21 cellular contexts compared by ENCODE assay signal in the genomic region with DNA sequence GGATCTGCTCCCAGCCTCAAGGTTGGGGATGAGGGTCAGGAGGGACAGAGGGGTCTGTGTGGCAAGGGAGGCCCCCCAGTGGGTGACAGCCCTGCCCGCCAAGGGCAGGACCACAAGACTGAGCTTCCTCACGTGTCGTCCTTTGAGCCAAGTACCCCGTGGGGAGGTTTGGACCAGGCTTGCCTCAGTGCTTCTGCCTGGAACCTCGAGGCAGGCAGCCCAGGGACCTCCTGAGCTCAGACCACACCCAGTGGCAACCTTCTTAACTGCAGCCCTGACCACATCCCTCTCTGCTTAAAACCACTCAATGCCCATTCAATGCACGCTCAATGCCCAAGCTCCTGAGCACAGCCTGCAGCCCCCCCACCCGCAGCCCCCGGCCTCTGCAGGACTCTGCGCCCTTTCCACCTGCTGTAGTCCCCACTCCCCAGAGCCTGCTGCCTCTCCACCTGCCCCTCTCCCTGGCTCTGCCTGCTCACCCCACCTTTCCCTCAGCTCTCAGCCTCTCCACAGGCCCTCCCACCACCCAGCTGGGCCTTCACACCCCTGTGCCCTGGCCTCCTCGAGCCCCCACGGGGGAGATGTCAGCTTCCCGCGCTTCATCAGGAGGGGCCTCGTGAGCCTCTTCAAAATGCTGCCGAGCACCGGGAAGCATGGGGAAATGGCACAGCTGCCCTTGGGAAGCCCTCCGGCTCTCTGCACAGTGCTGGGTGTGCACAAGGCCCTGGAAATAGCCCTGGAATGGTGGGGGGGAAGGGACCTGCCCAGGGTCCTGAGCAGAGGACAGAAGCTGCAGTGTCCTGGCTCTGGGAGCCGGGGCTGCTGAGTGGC.
A peak's percentile ranks its signal among the peaks of the same experiment; 100 is the strongest.
DNase-seq lines count a peak whose midpoint lies in the region; ATAC-seq, FAIRE-seq and TF ChIP-seq lines count a peak whose summit lies in the region.
"Had no signal": no experiment of that assay in that cellular context is flagged by ENCODE, and none has a peak within 500 bp of the region (broad histone marks: within the 10 kb centered on the region; RNA-seq: fewer than 3 reads in every experiment).

No MANE protein-coding gene starts in this region.

- TF ChIP-seq CTCF in A549 (IDR thresholded peaks at IDR 0.05) (no peak), GM23338 (conservative IDR thresholded peaks at IDR 0.05; ENCODE audit: low read depth in 2 of 2) (no peak)

- H3K27ac Mint-ChIP-seq in GM23338, result no peak overlapping the region
- H3K27ac Mint-ChIP-seq: effector memory CD8-positive, alpha-beta T cell; IgD-negative memory B cell had no signal

- peak in 1 of 2 experiments; percentile 12 for DNase-seq in A549 (ENCODE audit: low read depth in 1 of 2, low spot score in 1 of 2)
- peak; percentile 21 for DNase-seq in GM23338 (ENCODE audit: low spot score)
- DNase-seq in RPMI8226, result peak; percentile 29
- peak; percentile 32 for DNase-seq in iPS-NIHi7 (ENCODE audit: extremely low spot score)
- no peak for DNase-seq in HuH-7 (ENCODE audit: low spot score)
- DNase-seq in NCI-H1436 treated with DMSO at 0.1 percent for 48 hours (lab: John Stamatoyannopoulos, UW), result no peak
- DNase-seq: activated gamma-delta T cell; amniotic stem cell; effector memory CD8-positive, alpha-beta T cell; GF-D8; hippocampal formation; NCI-H1048; NCI-H2171 treated with DMSO at 0.1 percent for 48 hours; SIG-M5; sigmoid colon had no signal

- peaks cover 18% of the 10 kb centered on the region for H3K4me1 Mint-ChIP-seq in GM23338

- TF ChIP-seq EP300 in A549 (IDR thresholded peaks at IDR 0.05), result no peak

- H3K36me3 Mint-ChIP-seq in GM23338 (ENCODE audit: low read depth), result no peaks in the 10 kb centered on the region; the same call in 2 of the 3 replicates
- H3K36me3 Mint-ChIP-seq: IgD-negative memory B cell had no signal

- H3K4me3 ChIP-seq in A549 (no peak overlapping the region), GM23338 (no peak overlapping the region)
- H3K4me3 ChIP-seq: left lung, mucosa of descending colon, sigmoid colon, vagina had no signal

- H3K27ac ChIP-seq in A549 (peak overlapping the region; percentile 40 to 92; a peak in 4 of 6 replicates), GM23338 (ENCODE audit: low read depth) (no peak overlapping the region)
- H3K27ac ChIP-seq: left lung, sigmoid colon, vagina had no signal

- no peaks in the 10 kb centered on the region for H3K79me2 ChIP-seq in GM23338 (replicated peaks; ENCODE audit: insufficient read depth)

- CTCF ChIA-PET in A549 (lab: Yijun Ruan, JAX), result interaction anchor here (1.0 to 6.0 kb wide), 2 partner anchors 599 to 757 kb away, joined by 3 to 46 read pairs; no protein-coding TSS in a partner anchor

- POLR2A ChIA-PET in A549 (lab: Yijun Ruan, JAX), result no interaction called here

- TF ChIP-seq RAD21 in A549 (conservative IDR thresholded peaks at IDR 0.05 in 1 of 2, IDR thresholded peaks at IDR 0.05 in 1 of 2), result no peak

- peaks cover 5% of the 10 kb centered on the region; the same call in 2 of the 3 replicates for H3K4me1 ChIP-seq in A549
- H3K4me1 ChIP-seq in GM23338 (ENCODE audit: insufficient read depth), result no peaks in the 10 kb centered on the region
- H3K4me1 ChIP-seq: left lung, vagina had no signal

- ATAC-seq in A549 (peak; percentile 73 to 86; a peak in 5 of 6 replicates), GM23338 (peak; percentile 68), GM18520 (IDR thresholded peaks at IDR 0.05; ENCODE audit: unreplicated experiment) (no peak), HG03521 (IDR thresholded peaks at IDR 0.05; ENCODE audit: unreplicated experiment) (no peak)
- ATAC-seq: effector memory CD8-positive, alpha-beta T cell; left lung; mucosa of descending colon had no signal

- no peak for TF ChIP-seq POLR2A in A549 (IDR thresholded peaks at IDR 0.05; ENCODE audit: low read length)

- H3K27me3 Mint-ChIP-seq in GM23338 (ENCODE audit: insufficient read depth, low read depth, poor library complexity), result peaks cover 2% of the 10 kb centered on the region
- H3K27me3 Mint-ChIP-seq: IgD-negative memory B cell had no signal

- 100% methylated on average over 1 of the region's 18 CpGs for WGBS in A549 (ENCODE audit: missing lambda C conversion rate)

- no peaks in the 10 kb centered on the region for H3F3A ChIP-seq in GM23338 (replicated peaks; ENCODE audit: low read depth)

- no peaks in the 10 kb centered on the region for H3K9me3 ChIP-seq in A549
- H3K9me3 ChIP-seq: left lung, mucosa of descending colon, sigmoid colon, vagina had no signal

- no peak overlapping the region for H3K4me2 ChIP-seq in A549
- H3K4me2 ChIP-seq in GM23338, result no peak overlapping the region

- H2AFZ ChIP-seq in GM23338, result no peak overlapping the region

- H3K9me2 ChIP-seq in GM23338 (ENCODE audit: insufficient read depth), result no peaks in the 10 kb centered on the region

- H3K9me3 Mint-ChIP-seq in GM23338, result no peaks in the 10 kb centered on the region; the same call in 2 of the 3 replicates
- H3K9me3 Mint-ChIP-seq: effector memory CD8-positive, alpha-beta T cell; IgD-negative memory B cell had no signal

- H3K27me3 ChIP-seq in GM23338 (ENCODE audit: insufficient read depth), result no peaks in the 10 kb centered on the region
- H3K27me3 ChIP-seq: left lung, sigmoid colon, vagina had no signal

- FAIRE-seq in A549 (lab: Jason Lieb, UNC), result no peak

- H3K36me3 ChIP-seq in GM23338 (ENCODE audit: insufficient read depth), result no peaks in the 10 kb centered on the region
- H3K36me3 ChIP-seq: left lung, sigmoid colon, vagina had no signal

- no peaks in the 10 kb centered on the region for H4K20me1 ChIP-seq in GM23338 (replicated peaks; ENCODE audit: insufficient read depth)

- H3K4me3 Mint-ChIP-seq in GM23338, result no peak overlapping the region
- H3K4me3 Mint-ChIP-seq: effector memory CD8-positive, alpha-beta T cell; IgD-negative memory B cell had no signal

TF ChIP-seq in A549, 52 proteins besides CTCF, POLR2A, EP300 and RAD21 (continues in another document):
- no peak for TF ChIP-seq FOSB (CRISPR knock-in tag; IDR thresholded peaks at IDR 0.05)
- TF ChIP-seq EHMT2 (IDR thresholded peaks at IDR 0.05; ENCODE audit: low read depth), result no peak
- no peak for TF ChIP-seq HDAC2 (IDR thresholded peaks at IDR 0.05)
- TF ChIP-seq RNF2 (IDR thresholded peaks at IDR 0.05; ENCODE audit: borderline replicate concordance, low read depth), result no peak
- TF ChIP-seq, protein P1, sequence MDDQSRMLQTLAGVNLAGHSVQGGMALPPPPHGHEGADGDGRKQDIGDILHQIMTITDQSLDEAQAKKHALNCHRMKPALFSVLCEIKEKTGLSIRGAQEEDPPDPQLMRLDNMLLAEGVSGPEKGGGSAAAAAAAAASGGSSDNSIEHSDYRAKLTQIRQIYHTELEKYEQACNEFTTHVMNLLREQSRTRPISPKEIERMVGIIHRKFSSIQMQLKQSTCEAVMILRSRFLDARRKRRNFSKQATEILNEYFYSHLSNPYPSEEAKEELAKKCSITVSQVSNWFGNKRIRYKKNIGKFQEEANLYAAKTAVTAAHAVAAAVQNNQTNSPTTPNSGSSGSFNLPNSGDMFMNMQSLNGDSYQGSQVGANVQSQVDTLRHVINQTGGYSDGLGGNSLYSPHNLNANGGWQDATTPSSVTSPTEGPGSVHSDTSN (IDR thresholded peaks at IDR 0.05), result no peak
- TF ChIP-seq, protein P2, sequence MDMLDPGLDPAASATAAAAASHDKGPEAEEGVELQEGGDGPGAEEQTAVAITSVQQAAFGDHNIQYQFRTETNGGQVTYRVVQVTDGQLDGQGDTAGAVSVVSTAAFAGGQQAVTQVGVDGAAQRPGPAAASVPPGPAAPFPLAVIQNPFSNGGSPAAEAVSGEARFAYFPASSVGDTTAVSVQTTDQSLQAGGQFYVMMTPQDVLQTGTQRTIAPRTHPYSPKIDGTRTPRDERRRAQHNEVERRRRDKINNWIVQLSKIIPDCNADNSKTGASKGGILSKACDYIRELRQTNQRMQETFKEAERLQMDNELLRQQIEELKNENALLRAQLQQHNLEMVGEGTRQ (IDR thresholded peaks at IDR 0.05), result no peak
- TF ChIP-seq HEYL (CRISPR knock-in tag; IDR thresholded peaks at IDR 0.05), result no peak
- TF ChIP-seq CBX2 (IDR thresholded peaks at IDR 0.05; ENCODE audit: borderline replicate concordance, low read depth), result no peak
- no peak for TF ChIP-seq ESRRA (IDR thresholded peaks at IDR 0.05; ENCODE audit: borderline replicate concordance, low read length)
- TF ChIP-seq KDM5A (IDR thresholded peaks at IDR 0.05), result no peak
- no peak for TF ChIP-seq HOXB13 (CRISPR knock-in tag; IDR thresholded peaks at IDR 0.05; ENCODE audit: low read depth)
- no peak for TF ChIP-seq POLR2AphosphoS2 (conservative IDR thresholded peaks at IDR 0.05; ENCODE audit: low read length)

TF ChIP-seq in GM23338, 12 proteins besides CTCF, POLR2A, EP300 and RAD21:
- TF ChIP-seq, protein P3, sequence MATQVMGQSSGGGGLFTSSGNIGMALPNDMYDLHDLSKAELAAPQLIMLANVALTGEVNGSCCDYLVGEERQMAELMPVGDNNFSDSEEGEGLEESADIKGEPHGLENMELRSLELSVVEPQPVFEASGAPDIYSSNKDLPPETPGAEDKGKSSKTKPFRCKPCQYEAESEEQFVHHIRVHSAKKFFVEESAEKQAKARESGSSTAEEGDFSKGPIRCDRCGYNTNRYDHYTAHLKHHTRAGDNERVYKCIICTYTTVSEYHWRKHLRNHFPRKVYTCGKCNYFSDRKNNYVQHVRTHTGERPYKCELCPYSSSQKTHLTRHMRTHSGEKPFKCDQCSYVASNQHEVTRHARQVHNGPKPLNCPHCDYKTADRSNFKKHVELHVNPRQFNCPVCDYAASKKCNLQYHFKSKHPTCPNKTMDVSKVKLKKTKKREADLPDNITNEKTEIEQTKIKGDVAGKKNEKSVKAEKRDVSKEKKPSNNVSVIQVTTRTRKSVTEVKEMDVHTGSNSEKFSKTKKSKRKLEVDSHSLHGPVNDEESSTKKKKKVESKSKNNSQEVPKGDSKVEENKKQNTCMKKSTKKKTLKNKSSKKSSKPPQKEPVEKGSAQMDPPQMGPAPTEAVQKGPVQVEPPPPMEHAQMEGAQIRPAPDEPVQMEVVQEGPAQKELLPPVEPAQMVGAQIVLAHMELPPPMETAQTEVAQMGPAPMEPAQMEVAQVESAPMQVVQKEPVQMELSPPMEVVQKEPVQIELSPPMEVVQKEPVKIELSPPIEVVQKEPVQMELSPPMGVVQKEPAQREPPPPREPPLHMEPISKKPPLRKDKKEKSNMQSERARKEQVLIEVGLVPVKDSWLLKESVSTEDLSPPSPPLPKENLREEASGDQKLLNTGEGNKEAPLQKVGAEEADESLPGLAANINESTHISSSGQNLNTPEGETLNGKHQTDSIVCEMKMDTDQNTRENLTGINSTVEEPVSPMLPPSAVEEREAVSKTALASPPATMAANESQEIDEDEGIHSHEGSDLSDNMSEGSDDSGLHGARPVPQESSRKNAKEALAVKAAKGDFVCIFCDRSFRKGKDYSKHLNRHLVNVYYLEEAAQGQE (IDR thresholded peaks at IDR 0.05; ENCODE audit: unreplicated experiment), result no peak
- TF ChIP-seq NANOG (IDR thresholded peaks at IDR 0.05; ENCODE audit: borderline replicate concordance), result no peak

Comparison
In these comparisons a context has a peak if more than half of its experiments do, and no peak if none do; other contexts are left out.
1. ATAC-seq: peak in A549 (2 of 2) and GM23338 (single experiment); none in GM18520 (single experiment) and HG03521 (single experiment).
2. DNase-seq: peak in GM23338 (single experiment), RPMI8226 (single experiment) and iPS-NIHi7 (single experiment); none in HuH-7 (single experiment) and NCI-H1436 treated with DMSO at 0.1 percent for 48 hours (single experiment).